In genomic region chr1:827221-828063, GRCh38 we compare ENCODE assay signal across 7 cellular contexts.
A peak's percentile ranks its signal among the peaks of the same experiment; 100 is the strongest.
DNase-seq lines count a peak whose midpoint lies in the region; ATAC-seq lines count a peak whose summit lies in the region.

No MANE protein-coding gene starts in this region.

- ATAC-seq in GM18508 (IDR thresholded peaks at IDR 0.05; ENCODE audit: insufficient read depth, unreplicated experiment) (peak; percentile 46), HG02970 (IDR thresholded peaks at IDR 0.05; ENCODE audit: low FRiP score, unreplicated experiment) (peak; percentile 85)

- DNase-seq in NCI-H187 (lab: John Stamatoyannopoulos, UW), result peak; percentile 86
- peak; percentile 96 for DNase-seq in T-helper 9 cell
- DNase-seq in astrocyte of the hippocampus (ENCODE audit: low read depth, low spot score), result peak; percentile 93
- DNase-seq in hypothalamus (lab: John Stamatoyannopoulos, UW), result peak; percentile 56 to 98 (median 90)
- peak; percentile 94 for DNase-seq in retina

Comparison
In these comparisons a context has a peak if more than half of its experiments do, and no peak if none do; other contexts are left out.
1. Peak in every context shown above with its lines: DNase-seq and ATAC-seq.